Comparison of ENCODE assay signal across 26 cellular contexts in the genomic region with DNA sequence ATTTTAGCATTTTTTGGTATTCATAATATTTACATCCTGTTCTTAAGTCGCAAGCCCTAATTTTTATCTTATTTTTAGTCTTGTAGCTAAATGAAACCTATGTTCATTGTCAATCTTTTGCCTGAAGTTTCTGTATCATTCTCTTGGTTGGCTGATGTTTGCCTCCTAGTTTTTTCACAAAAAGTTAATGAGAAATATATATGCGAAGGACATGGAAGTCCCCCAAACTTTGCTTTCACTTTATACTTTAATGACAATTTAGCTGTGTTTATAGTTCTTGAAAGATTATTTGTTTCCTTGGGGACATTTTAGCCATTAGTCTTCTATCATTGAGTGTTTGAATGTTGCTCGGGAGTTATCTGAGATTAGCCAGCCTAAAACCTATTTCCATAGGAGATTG.
"Had no signal": no experiment of that assay in that cellular context is flagged by ENCODE, and none has a peak within 500 bp of the region (broad histone marks: within the 10 kb centered on the region; RNA-seq: fewer than 3 reads in every experiment).

No MANE protein-coding gene starts in this region.

- H3K36me3 ChIP-seq: left lung, lower lobe of right lung, ovary, right atrium auricular region, right lobe of liver, suprapubic skin, thoracic aorta, tibial artery, upper lobe of right lung had no signal

- DNase-seq: hypothalamus; immature natural killer cell; kidney; left colon; left lung; lower lobe of right lung; mesendoderm; naive thymus-derived CD4-positive, alpha-beta T cell; ovary; right lobe of liver; stimulated activated CD4-positive, alpha-beta T cell treated with anti-CD3 and anti-CD28 coated beads, Interleukin-1b, Interleukin-23, amount 100 ng/mL, for 48 hours; stimulated activated CD4-positive, alpha-beta T cell treated with anti-CD3 and anti-CD28 coated beads, Interleukin-2, amount 100 ng/mL, for 48 hours; stimulated activated CD4-positive, alpha-beta T cell treated with anti-CD3 and anti-CD28 coated beads, Interleukin-4, amount 100 ng/mL, for 4 hours; stimulated activated CD8-positive, alpha-beta memory T cell treated with anti-CD3 and anti-CD28 coated beads, Interleukin-4, amount 100 ng/mL, for 48 hours; stimulated activated naive CD4-positive, alpha-beta T cell; tibial artery; trophoblast cell; upper lobe of right lung had no signal

- H3K9me3 Mint-ChIP-seq: naive thymus-derived CD4-positive, alpha-beta T cell; natural killer cell treated with Interleukin-12 subunit alpha and Interleukin-12 subunit beta and Interleukin-15 and Interleukin-18, amount 100 ng/mL, for 72 hours; stimulated activated naive CD8-positive, alpha-beta T cell treated with anti-CD3 and anti-CD28 coated beads, Interleukin-15, Interleukin-2, amounts not matched to agents 100 ng/mL and 50 ng/mL, for 24 hours had no signal

- H3K4me1 ChIP-seq: left lung, lower lobe of right lung, right atrium auricular region, right lobe of liver, suprapubic skin, tibial artery, upper lobe of right lung had no signal

- H3K9me3 ChIP-seq: left lung, lower lobe of right lung, ovary, right atrium auricular region, right lobe of liver, suprapubic skin, thoracic aorta, tibial artery, upper lobe of right lung had no signal

- H3K27me3 Mint-ChIP-seq: naive thymus-derived CD4-positive, alpha-beta T cell; natural killer cell treated with Interleukin-12 subunit alpha and Interleukin-12 subunit beta and Interleukin-15 and Interleukin-18, amount 100 ng/mL, for 72 hours; progenitor cell of endocrine pancreas; stimulated activated naive CD8-positive, alpha-beta T cell treated with anti-CD3 and anti-CD28 coated beads, Interleukin-15, Interleukin-2, amounts not matched to agents 100 ng/mL and 50 ng/mL, for 24 hours had no signal

- H3K4me3 ChIP-seq: left lung, lower lobe of right lung, ovary, right atrium auricular region, right lobe of liver, smooth muscle cell, suprapubic skin, thoracic aorta, tibial artery, upper lobe of right lung had no signal

- H3K27me3 ChIP-seq: left lung, ovary, right atrium auricular region, right lobe of liver, suprapubic skin, tibial artery, upper lobe of right lung had no signal

- H3K27ac Mint-ChIP-seq: immature natural killer cell; mesothelial cell of epicardium; naive thymus-derived CD4-positive, alpha-beta T cell; natural killer cell treated with Interleukin-12 subunit alpha and Interleukin-12 subunit beta and Interleukin-15 and Interleukin-18, amount 100 ng/mL, for 72 hours; progenitor cell of endocrine pancreas; stimulated activated naive CD8-positive, alpha-beta T cell treated with anti-CD3 and anti-CD28 coated beads, Interleukin-15, Interleukin-2, amounts not matched to agents 100 ng/mL and 50 ng/mL, for 24 hours had no signal

- H3K36me3 Mint-ChIP-seq: mesothelial cell of epicardium; naive thymus-derived CD4-positive, alpha-beta T cell; natural killer cell treated with Interleukin-12 subunit alpha and Interleukin-12 subunit beta and Interleukin-15 and Interleukin-18, amount 100 ng/mL, for 72 hours had no signal

- H3K4me2 ChIP-seq: smooth muscle cell had no signal

- ATAC-seq: left colon; left lung; lower lobe of right lung; naive thymus-derived CD4-positive, alpha-beta T cell; natural killer cell treated with Interleukin-12 subunit alpha and Interleukin-12 subunit beta and Interleukin-15 and Interleukin-18, amount 100 ng/mL, for 72 hours; right lobe of liver; upper lobe of right lung had no signal

- H3K4me3 Mint-ChIP-seq: immature natural killer cell; mesothelial cell of epicardium; naive thymus-derived CD4-positive, alpha-beta T cell; natural killer cell treated with Interleukin-12 subunit alpha and Interleukin-12 subunit beta and Interleukin-15 and Interleukin-18, amount 100 ng/mL, for 72 hours; stimulated activated naive CD8-positive, alpha-beta T cell treated with anti-CD3 and anti-CD28 coated beads, Interleukin-15, Interleukin-2, amounts not matched to agents 100 ng/mL and 50 ng/mL, for 24 hours had no signal

- H3K4me1 Mint-ChIP-seq: immature natural killer cell, mesothelial cell of epicardium had no signal

- H3K27ac ChIP-seq: left lung, lower lobe of right lung, ovary, right atrium auricular region, right lobe of liver, suprapubic skin, thoracic aorta, tibial artery, upper lobe of right lung had no signal
